Comparison of ENCODE assay signal across 2 cellular contexts in genomic region chr2:202002381-202002780, GRCh38.
TF ChIP-seq lines count a peak whose summit lies in the region.

No MANE protein-coding gene starts in this region.

TF ChIP-seq in HepG2, 621 proteins besides CTCF, POLR2A, EP300 and RAD21:
- TF ChIP-seq ZFYVE20 (CRISPR knock-in tag; IDR thresholded peaks at IDR 0.05; ENCODE audit: borderline replicate concordance, low read depth) = no peak
- no peak for TF ChIP-seq PCBP1 (IDR thresholded peaks at IDR 0.05; ENCODE audit: borderline replicate concordance, low read depth, low read length)
- TF ChIP-seq NFKBIZ (CRISPR knock-in tag; IDR thresholded peaks at IDR 0.05) = no peak
- no peak for TF ChIP-seq ZNF124 (CRISPR knock-in tag; IDR thresholded peaks at IDR 0.05)
- no peak for TF ChIP-seq ZBTB26 (CRISPR knock-in tag; IDR thresholded peaks at IDR 0.05; ENCODE audit: borderline replicate concordance)
- no peak for TF ChIP-seq ZNF33A (CRISPR knock-in tag; IDR thresholded peaks at IDR 0.05; ENCODE audit: borderline replicate concordance)
- TF ChIP-seq MEIS2 (CRISPR knock-in tag; IDR thresholded peaks at IDR 0.05) = no peak
- TF ChIP-seq TMF1 (CRISPR knock-in tag; IDR thresholded peaks at IDR 0.05; ENCODE audit: low read depth) = no peak
- TF ChIP-seq HOXA5 (CRISPR knock-in tag; IDR thresholded peaks at IDR 0.05) = no peak
- TF ChIP-seq HOXA7 (CRISPR knock-in tag; IDR thresholded peaks at IDR 0.05) = no peak
- TF ChIP-seq ZNF432 (CRISPR knock-in tag; IDR thresholded peaks at IDR 0.05; ENCODE audit: borderline replicate concordance) = no peak
- no peak for TF ChIP-seq MYC (CRISPR knock-in tag; IDR thresholded peaks at IDR 0.05; ENCODE audit: borderline replicate concordance)
- no peak for TF ChIP-seq ELF1 (CRISPR knock-in tag; IDR thresholded peaks at IDR 0.05)
- no peak for TF ChIP-seq ZNF879 (CRISPR knock-in tag; IDR thresholded peaks at IDR 0.05)
- TF ChIP-seq HOXA9 (CRISPR knock-in tag; IDR thresholded peaks at IDR 0.05; ENCODE audit: borderline replicate concordance) = no peak
- no peak for TF ChIP-seq ZNF609 (CRISPR knock-in tag; IDR thresholded peaks at IDR 0.05; ENCODE audit: borderline replicate concordance)
- TF ChIP-seq ZSCAN30 (CRISPR knock-in tag; IDR thresholded peaks at IDR 0.05) = no peak
- no peak for TF ChIP-seq SRY (CRISPR knock-in tag; IDR thresholded peaks at IDR 0.05)
- TF ChIP-seq PHF5A (CRISPR knock-in tag; IDR thresholded peaks at IDR 0.05; ENCODE audit: low read depth, unreplicated experiment) = no peak
- no peak for TF ChIP-seq FOXO1 (CRISPR knock-in tag; IDR thresholded peaks at IDR 0.05)

TF ChIP-seq in GM12878, 131 proteins besides CTCF, POLR2A, EP300 and RAD21:
- TF ChIP-seq TARDBP (IDR thresholded peaks at IDR 0.05; ENCODE audit: borderline replicate concordance) (no peak), GABPA (IDR thresholded peaks at IDR 0.05; ENCODE audit: low read depth) (no peak), CHD4 (IDR thresholded peaks at IDR 0.05) (no peak), CEBPB (IDR thresholded peaks at IDR 0.05; ENCODE audit: borderline replicate concordance in 1 of 2, low read depth in 2 of 2, low read length in 2 of 2) (no peak), CEBPZ (IDR thresholded peaks at IDR 0.05; ENCODE audit: low read depth, low read length) (no peak), REST (IDR thresholded peaks at IDR 0.05; ENCODE audit: low read depth, low read length) (no peak), BCL3 (IDR thresholded peaks at IDR 0.05; ENCODE audit: borderline replicate concordance, insufficient read depth, low read depth, low read length, poor library complexity, severe bottlenecking) (no peak), RELA (IDR thresholded peaks at IDR 0.05; ENCODE audit: borderline replicate concordance, partially characterized antibody) (no peak), BACH1 (IDR thresholded peaks at IDR 0.05; ENCODE audit: borderline replicate concordance) (no peak), CHD2 (IDR thresholded peaks at IDR 0.05; ENCODE audit: borderline replicate concordance, low read depth, low read length) (no peak), ZBTB4 (CRISPR knock-in tag; IDR thresholded peaks at IDR 0.05) (no peak), PBX3 (IDR thresholded peaks at IDR 0.05; ENCODE audit: insufficient replicate concordance, low read depth, low read length) (no peak), ATF2 (IDR thresholded peaks at IDR 0.05; ENCODE audit: low read length) (no peak), SMAD5 (IDR thresholded peaks at IDR 0.05; ENCODE audit: low read depth) (no peak), SKIL (IDR thresholded peaks at IDR 0.05; ENCODE audit: low read depth, poor library complexity, severe bottlenecking) (no peak), SP1 (IDR thresholded peaks at IDR 0.05; ENCODE audit: low read depth, low read length) (no peak), NBN (IDR thresholded peaks at IDR 0.05) (no peak)
TF ChIP-seq in GM12878: peak in this region for 0.
